ENCODE assay signal across 14 cellular contexts in the genomic region with DNA sequence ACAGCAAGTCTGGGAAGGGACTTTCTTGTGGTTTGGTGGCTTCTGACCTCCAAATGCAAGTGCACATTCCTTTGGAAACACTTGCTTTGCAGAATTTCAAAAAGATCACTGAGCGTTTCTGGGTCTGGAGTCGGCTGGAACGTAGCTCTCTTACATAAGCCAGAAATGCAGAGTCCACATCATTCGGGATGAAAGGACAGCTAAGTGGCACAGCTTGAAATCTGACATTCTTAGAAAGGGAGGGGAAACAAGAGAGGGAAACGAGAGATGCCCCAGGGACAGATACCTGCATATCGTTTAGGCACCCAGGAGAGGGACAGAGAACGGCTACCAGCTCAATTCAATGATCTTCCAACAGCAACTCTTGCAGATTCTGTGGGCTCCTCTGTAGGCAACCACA.
DNase-seq lines count a peak whose midpoint lies in the region; ATAC-seq and TF ChIP-seq lines count a peak whose summit lies in the region.
"Had no signal": no experiment of that assay in that cellular context is flagged by ENCODE, and none has a peak within 500 bp of the region (broad histone marks: within the 10 kb centered on the region; RNA-seq: fewer than 3 reads in every experiment).

No MANE protein-coding gene starts in this region.

- H3K4ac ChIP-seq in trophoblast cell (ENCODE audit: low read depth, low read length) = no peak overlapping the region

- no peak overlapping the region for H2BK12ac ChIP-seq in trophoblast cell (ENCODE audit: low read length)

- no peaks in the 10 kb centered on the region for H3K27me3 ChIP-seq in PC-9 (ENCODE audit: insufficient read depth, low read depth)
- H3K27me3 ChIP-seq in trophoblast cell (ENCODE audit: insufficient read depth, low read length) = no peaks in the 10 kb centered on the region

- peaks cover 58% of the 10 kb centered on the region for H3K36me3 Mint-ChIP-seq in T-helper 1 cell treated with Interleukin-12 subunit alpha and Interleukin-12 subunit beta and Interleukin-4 antibody, amounts not matched to agents 30 μg/mL and 1 μg/mL, for 36 hours (ENCODE audit: low read depth)
- H3K36me3 Mint-ChIP-seq in effector memory CD8-positive, alpha-beta T cell (ENCODE audit: insufficient read depth) = peaks cover 43% of the 10 kb centered on the region
- no peaks in the 10 kb centered on the region for H3K36me3 Mint-ChIP-seq in endothelial cell (ENCODE audit: low read depth, unreplicated experiment)

- CTCF ChIA-PET in PC-9 (lab: Charles Lee) = no interaction called here

- peak overlapping the region; percentile 95 for H2BK120ac ChIP-seq in trophoblast cell (ENCODE audit: insufficient read depth, low read length, poor library complexity)

- no peaks in the 10 kb centered on the region for H3K27me3 Mint-ChIP-seq in T-helper 1 cell treated with Interleukin-12 subunit alpha and Interleukin-12 subunit beta and Interleukin-4 antibody, amounts not matched to agents 30 μg/mL and 1 μg/mL, for 36 hours (ENCODE audit: low read depth)
- no peaks in the 10 kb centered on the region for H3K27me3 Mint-ChIP-seq in effector memory CD8-positive, alpha-beta T cell
- peaks cover 3% of the 10 kb centered on the region for H3K27me3 Mint-ChIP-seq in endothelial cell (ENCODE audit: unreplicated experiment)

- no CpG with 5 or more reads among the region's 7 CpGs for WGBS in trophoblast cell (ENCODE audit: extremely low coverage, insufficient coverage, insufficient read length)

- no peak for DNase-seq in T-helper 1 cell
- peak; percentile 13 to 93 for DNase-seq in PC-9
- DNase-seq in effector memory CD8-positive, alpha-beta T cell = no peak
- peak; percentile 94 to 98 for DNase-seq in trophoblast cell
- DNase-seq in NCI-H2081 treated with DMSO at 0.1 percent for 48 hours (lab: John Stamatoyannopoulos, UW) = no peak
- DNase-seq in endothelial cell (ENCODE audit: low spot score) = no peak
- DNase-seq: head of caudate nucleus, NCI-H510A, occipital lobe had no signal

- H3K4me3 Mint-ChIP-seq in T-helper 1 cell treated with Interleukin-12 subunit alpha and Interleukin-12 subunit beta and Interleukin-4 antibody, amounts not matched to agents 30 μg/mL and 1 μg/mL, for 36 hours = peak overlapping the region; percentile 34
- peak overlapping the region; percentile 49 to 65 for H3K4me3 Mint-ChIP-seq in effector memory CD8-positive, alpha-beta T cell
- H3K4me3 Mint-ChIP-seq in endothelial cell (ENCODE audit: unreplicated experiment) = no peak overlapping the region

- no peaks in the 10 kb centered on the region for H3K36me3 ChIP-seq in PC-9 (ENCODE audit: low read depth)
- H3K36me3 ChIP-seq in trophoblast cell (ENCODE audit: control insufficient read depth in 1 of 2, insufficient read depth in 2 of 2, low read length in 2 of 2) = no peaks in the 10 kb centered on the region
- H3K36me3 ChIP-seq: thoracic aorta had no signal

- peaks cover 33% of the 10 kb centered on the region for H3F3A ChIP-seq in PC-9 (ENCODE audit: insufficient read depth, low read depth)

- H4K12ac ChIP-seq in trophoblast cell (ENCODE audit: low read depth, low read length) = no peak overlapping the region

- H3K27ac ChIP-seq in PC-9 (peak overlapping the region; percentile 77), trophoblast cell (ENCODE audit: low read depth, low read length) (peak overlapping the region; percentile 95)
- H3K27ac ChIP-seq: 22Rv1, epithelial cell of prostate, thoracic aorta had no signal

- H3K4me2 ChIP-seq in PC-9 (peak overlapping the region; percentile 60), trophoblast cell (ENCODE audit: low read length) (no peak overlapping the region)

- no peak overlapping the region for H4K8ac ChIP-seq in trophoblast cell (ENCODE audit: low read depth, low read length)

- POLR2A ChIA-PET in PC-9 (lab: Charles Lee; ENCODE audit: unreplicated experiment) = no interaction called here

- H3K79me1 ChIP-seq in trophoblast cell (ENCODE audit: low read length) = peaks cover 60% of the 10 kb centered on the region

- H3K23ac ChIP-seq in trophoblast cell (ENCODE audit: low read length) = no peak overlapping the region

- no peaks in the 10 kb centered on the region for H3K79me2 ChIP-seq in PC-9 (ENCODE audit: low read depth)
- H3K79me2 ChIP-seq in trophoblast cell (ENCODE audit: control insufficient read depth, insufficient read depth, low read length, poor library complexity) = peaks cover 20% of the 10 kb centered on the region

- H4K20me1 ChIP-seq in PC-9 (ENCODE audit: insufficient read depth) = no peaks in the 10 kb centered on the region

- H3K9me2 ChIP-seq in PC-9 (ENCODE audit: insufficient read depth) = no peaks in the 10 kb centered on the region

- H2AK5ac ChIP-seq in trophoblast cell (ENCODE audit: low read length) = no peak overlapping the region

- H3K27ac Mint-ChIP-seq in T-helper 1 cell treated with Interleukin-12 subunit alpha and Interleukin-12 subunit beta and Interleukin-4 antibody, amounts not matched to agents 30 μg/mL and 1 μg/mL, for 36 hours = peak overlapping the region; percentile 69
- peak overlapping the region; percentile 27 to 96 for H3K27ac Mint-ChIP-seq in effector memory CD8-positive, alpha-beta T cell
- no peak overlapping the region for H3K27ac Mint-ChIP-seq in endothelial cell (ENCODE audit: unreplicated experiment)

- H3K4me1 ChIP-seq in PC-9 (replicated peaks; ENCODE audit: insufficient read depth) (peaks cover 32% of the 10 kb centered on the region), trophoblast cell (ENCODE audit: control insufficient read depth in 1 of 2, insufficient read depth in 2 of 2, low read length in 2 of 2) (peaks cover 37 to 38% of the 10 kb centered on the region in 2 experiments)

- peak overlapping the region; percentile 95 for H4K91ac ChIP-seq in trophoblast cell (ENCODE audit: low read depth, low read length)

- BruUV-seq in PC-9 (replicated peaks; lab: Mats Ljungman, UMichigan) = no TSS peak

- no peak overlapping the region for H3K18ac ChIP-seq in trophoblast cell (ENCODE audit: low read length)

- peak overlapping the region; percentile 87 for H2BK5ac ChIP-seq in trophoblast cell (ENCODE audit: low read depth, low read length, poor library complexity)

- TF ChIP-seq CTCF in PC-9 (conservative IDR thresholded peaks at IDR 0.05) (no peak), endothelial cell (IDR thresholded peaks at IDR 0.05; ENCODE audit: unreplicated experiment) (no peak)

- no peak for ATAC-seq in effector memory CD8-positive, alpha-beta T cell (replicated peaks)
- ATAC-seq in HG03469 (IDR thresholded peaks at IDR 0.05; ENCODE audit: unreplicated experiment) = no peak

- peaks cover 63% of the 10 kb centered on the region for H3K4me1 Mint-ChIP-seq in T-helper 1 cell treated with Interleukin-12 subunit alpha and Interleukin-12 subunit beta and Interleukin-4 antibody, amounts not matched to agents 30 μg/mL and 1 μg/mL, for 36 hours (ENCODE audit: low read depth)
- H3K4me1 Mint-ChIP-seq in effector memory CD8-positive, alpha-beta T cell (ENCODE audit: low read depth in 2 of 2) = peaks cover 56 to 60% of the 10 kb centered on the region in 2 donors
- peaks cover 22% of the 10 kb centered on the region for H3K4me1 Mint-ChIP-seq in endothelial cell (ENCODE audit: unreplicated experiment)

- intact Hi-C loops in PC-9 (cut with micrococcal nuclease; ENCODE audit: unreplicated experiment) = no loop called here

- H3K9me3 ChIP-seq in PC-9 (ENCODE audit: insufficient read depth, low read depth) = no peaks in the 10 kb centered on the region
- H3K9me3 ChIP-seq in trophoblast cell (ENCODE audit: insufficient read depth, low read depth, low read length) = no peaks in the 10 kb centered on the region
- H3K9me3 ChIP-seq: thoracic aorta had no signal

- H2AFZ ChIP-seq in PC-9 = no peak overlapping the region
- no peak overlapping the region for H2AFZ ChIP-seq in trophoblast cell (ENCODE audit: insufficient read depth, low read length, poor library complexity)

- H3K4me3 ChIP-seq in PC-9 = peak overlapping the region; percentile 16; the same call in 1 of the 2 replicates
- H3K4me3 ChIP-seq in trophoblast cell (ENCODE audit: low read depth, low read length) = no peak overlapping the region
- H3K4me3 ChIP-seq: thoracic aorta had no signal

- H3K9me3 Mint-ChIP-seq in T-helper 1 cell treated with Interleukin-12 subunit alpha and Interleukin-12 subunit beta and Interleukin-4 antibody, amounts not matched to agents 30 μg/mL and 1 μg/mL, for 36 hours = no peaks in the 10 kb centered on the region
- no peaks in the 10 kb centered on the region for H3K9me3 Mint-ChIP-seq in effector memory CD8-positive, alpha-beta T cell
- H3K9me3 Mint-ChIP-seq in endothelial cell (ENCODE audit: unreplicated experiment) = no peaks in the 10 kb centered on the region

- H3K14ac ChIP-seq in trophoblast cell (ENCODE audit: low read length) = no peak overlapping the region

- no peak overlapping the region for H3K9ac ChIP-seq in trophoblast cell (ENCODE audit: low read length)

Comparison
In these comparisons a context has a peak if more than half of its experiments do, and no peak if none do; other contexts are left out.
1. DNase-seq: peak in PC-9 (2 of 2) and trophoblast cell (2 of 2); none in T-helper 1 cell (0 of 5), effector memory CD8-positive, alpha-beta T cell (0 of 3), NCI-H2081 treated with DMSO at 0.1 percent for 48 hours (single experiment) and endothelial cell (single experiment).